8 cellular contexts compared by ENCODE assay signal in the genomic region with DNA sequence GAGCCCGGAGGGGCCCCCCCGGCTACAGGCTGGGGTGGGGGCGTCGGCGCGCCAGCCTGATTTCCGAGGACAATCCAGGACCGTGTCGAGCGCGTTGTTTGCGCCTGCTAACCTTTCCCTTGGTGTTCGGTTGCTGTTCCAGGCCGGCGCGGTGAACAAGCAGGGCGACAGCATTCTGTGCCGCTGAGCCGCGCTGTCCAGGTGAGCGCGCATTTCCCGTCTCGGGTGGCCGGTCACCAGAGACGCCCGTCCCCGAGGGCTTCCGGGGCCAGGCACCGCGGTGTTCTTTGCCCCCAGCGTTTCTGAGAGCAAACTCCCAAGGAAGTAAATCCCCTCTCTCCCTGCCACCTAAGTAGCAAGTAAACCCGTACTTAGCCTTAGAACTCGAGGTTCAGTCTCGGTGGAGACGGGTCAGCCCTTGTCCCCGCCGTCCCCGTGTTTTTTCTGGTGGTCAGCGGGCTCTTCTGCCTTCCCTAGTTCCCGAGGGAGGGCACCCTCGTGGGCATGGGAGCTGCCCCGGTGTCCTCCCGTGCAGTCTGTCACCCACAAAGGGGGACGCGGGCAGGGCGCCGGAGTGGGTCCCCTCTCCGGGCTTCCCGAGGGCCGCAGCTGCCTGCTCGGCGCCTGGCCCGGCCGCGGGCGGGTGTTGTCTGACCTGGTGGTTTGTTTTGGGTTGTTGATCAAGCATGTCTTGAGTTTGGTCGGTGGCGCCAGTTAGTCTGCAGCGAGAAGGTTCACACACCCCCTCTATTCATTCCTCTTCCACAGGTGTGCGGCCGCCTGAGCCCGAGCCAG. TPM values are rescaled to one million over a fixed set of nuclear protein-coding genes. Genes with fewer than 3 reads are reported as not detected.
DNase-seq lines count a peak whose midpoint lies in the region; ATAC-seq and TF ChIP-seq lines count a peak whose summit lies in the region.

No MANE protein-coding gene starts in this region.

- no peak for TF ChIP-seq CTCF in spleen (IDR thresholded peaks at IDR 0.05 in 8 of 11, conservative IDR thresholded peaks at IDR 0.05 in 3 of 11)

- no peak for TF ChIP-seq POLR2A in spleen (IDR thresholded peaks at IDR 0.05)

- ATAC-seq in GM19324 (IDR thresholded peaks at IDR 0.05; ENCODE audit: low FRiP score, unreplicated experiment) (no peak), GM21619 (IDR thresholded peaks at IDR 0.05; ENCODE audit: unreplicated experiment) (no peak)

- H3K4me1 ChIP-seq in iPS-15b (ENCODE audit: control insufficient read depth, insufficient read depth, low read length): peaks cover 27% of the 10 kb centered on the region
- H3K4me1 ChIP-seq in spleen: peaks cover 0 to 20% (median 14%) of the 10 kb centered on the region in 6 donors

- H3K36me3 ChIP-seq in iPS-15b (ENCODE audit: control insufficient read depth, insufficient read depth, low read length): no peaks in the 10 kb centered on the region
- no peaks in the 10 kb centered on the region for H3K36me3 ChIP-seq in spleen

- intact Hi-C loops in spleen (cut with DNase I; ENCODE audit: low total_unique reads): no loop called here

- H3K4me3 ChIP-seq in iPS-15b (ENCODE audit: low read depth, low read length) (peak overlapping the region; percentile 80), spleen (peak overlapping the region; percentile 20 to 68 (median 40))

- no peak overlapping the region for H3K9ac ChIP-seq in iPS-15b (ENCODE audit: low read depth, low read length)

- WGBS in spleen, 5 donors: 1 to 4% (median 2%) methylated on average over 31 to 63 of the region's 63 CpGs

- H3K27me3 ChIP-seq in iPS-15b (ENCODE audit: control insufficient read depth, insufficient read depth, low read length) (peaks cover 28% of the 10 kb centered on the region), spleen (replicated peaks in 1 of 7) (peaks cover 2 to 97% (median 37%) of the 10 kb centered on the region in 7 donors)

- H3K27ac ChIP-seq in angular gyrus (ENCODE audit: low read depth, low read length) (peak overlapping the region; percentile 54), spleen (peak overlapping the region; percentile 19 to 86 (median 81))

- DNase-seq in DMS53 treated with DMSO at 0.1 percent for 48 hours (lab: John Stamatoyannopoulos, UW; ENCODE audit: unreplicated experiment) (peak; percentile 74), LoVo (ENCODE audit: low spot score) (peak; percentile 32), spleen (no peak)
- no peak for DNase-seq in central memory CD4-positive, alpha-beta T cell

- H3K9me3 ChIP-seq in iPS-15b (ENCODE audit: control insufficient read depth, insufficient read depth, low read length) (no peaks in the 10 kb centered on the region), spleen (peaks cover 0 to 11% (median 0%) of the 10 kb centered on the region in 8 donors)

RNA-seq across cellular contexts. Expression of a gene that starts 1.5 kb away (rescaled TPM):
- 10 to 100 TPM; 14.4 to 29.1 (median 19.6) TPM for total RNA-seq in spleen
- polyA plus RNA-seq in spleen: 1 to 10 TPM; 7.8 to 9.1 (median 8.3) TPM

Comparison
In these comparisons a context has a peak if more than half of its experiments do, and no peak if none do; other contexts are left out.
1. DNase-seq: peak in DMS53 treated with DMSO at 0.1 percent for 48 hours (single experiment) and LoVo (single experiment); none in spleen (single experiment) and central memory CD4-positive, alpha-beta T cell (single experiment).